19 cellular contexts compared by ENCODE assay signal in genomic region chr3:146080578-146080977, GRCh38.
A peak's percentile ranks its signal among the peaks of the same experiment; 100 is the strongest.
DNase-seq lines count a peak whose midpoint lies in the region; ATAC-seq and TF ChIP-seq lines count a peak whose summit lies in the region.
"Had no signal": no experiment of that assay in that cellular context is flagged by ENCODE, and none has a peak within 500 bp of the region (broad histone marks: within the 10 kb centered on the region; RNA-seq: fewer than 3 reads in every experiment).

No MANE protein-coding gene starts in this region.

- no peak for DNase-seq in cardiac muscle cell (ENCODE audit: low read depth in 1 of 2, low spot score in 1 of 2)
- DNase-seq in Right ventricle myocardium inferior (ENCODE audit: missing footprints), result no peak
- DNase-seq in HFFc6, result no peak
- no peak for DNase-seq in chondrocyte (ENCODE audit: low spot score)
- peak; percentile 34 for DNase-seq in pons (ENCODE audit: low spot score)
- DNase-seq in T-helper 2 cell, result no peak
- no peak for DNase-seq in body of pancreas
- no peak for DNase-seq in MCF 10A (ENCODE audit: unreplicated experiment)
- DNase-seq: CD4-positive, CD25-positive, alpha-beta regulatory T cell; CD8-positive, alpha-beta memory T cell; COR-L47; DMS153; DMS79; GDM1; GM23248 had no signal

- peaks cover 62% of the 10 kb centered on the region for H3K36me3 ChIP-seq in cardiac muscle cell
- no peaks in the 10 kb centered on the region for H3K36me3 ChIP-seq in body of pancreas (replicated peaks in 1 of 2; ENCODE audit: insufficient read depth in 1 of 2, low read depth in 2 of 2)
- H3K36me3 ChIP-seq: BLaER1 treated with 17β-estradiol and CSF1 and Interleukin-3, amounts not matched to agents 10 nM and 100 nM; HAP-1 had no signal

- H3K4me1 ChIP-seq in cardiac muscle cell (ENCODE audit: low read depth) (no peaks in the 10 kb centered on the region), body of pancreas (no peaks in the 10 kb centered on the region)
- H3K4me1 ChIP-seq: BLaER1 treated with 17β-estradiol and CSF1 and Interleukin-3, amounts not matched to agents 10 nM and 100 nM had no signal

- ATAC-seq in Right ventricle myocardium inferior (no peak), body of pancreas (no peak)

- intact Hi-C loops in Right ventricle myocardium inferior (cut with DNase I) (no loop called here), body of pancreas (cut with DNase I) (no loop called here), MCF 10A (cut with micrococcal nuclease) (no loop called here)

- TF ChIP-seq POLR2A in body of pancreas (IDR thresholded peaks at IDR 0.05), result no peak

- H3K9me3 Mint-ChIP-seq in HFFc6 (no peaks in the 10 kb centered on the region), chondrocyte (ENCODE audit: low read depth) (peaks cover 6% of the 10 kb centered on the region), MCF 10A (ENCODE audit: unreplicated experiment) (no peaks in the 10 kb centered on the region)
- H3K9me3 Mint-ChIP-seq: CD8-positive, alpha-beta memory T cell; IgD-negative memory B cell had no signal

- H3K27me3 ChIP-seq in cardiac muscle cell (no peaks in the 10 kb centered on the region), body of pancreas (no peaks in the 10 kb centered on the region)
- H3K27me3 ChIP-seq: BLaER1 treated with 17β-estradiol and CSF1 and Interleukin-3, amounts not matched to agents 10 nM and 100 nM had no signal

- H3K27ac ChIP-seq in cardiac muscle cell (peak overlapping the region; percentile 41), body of pancreas (no peak overlapping the region)
- H3K27ac ChIP-seq: BLaER1 treated with 17β-estradiol and CSF1 and Interleukin-3, amounts not matched to agents 10 nM and 100 nM; GM23248 had no signal

- H3K27me3 Mint-ChIP-seq in HFFc6 (ENCODE audit: insufficient read depth) (peaks cover 3% of the 10 kb centered on the region), chondrocyte (ENCODE audit: low read depth) (no peaks in the 10 kb centered on the region), MCF 10A (ENCODE audit: insufficient read depth, unreplicated experiment) (no peaks in the 10 kb centered on the region)
- H3K27me3 Mint-ChIP-seq: B cell; CD4-positive, CD25-positive, alpha-beta regulatory T cell; CD8-positive, alpha-beta memory T cell; IgD-negative memory B cell had no signal

- no peak overlapping the region for H3K4me3 Mint-ChIP-seq in HFFc6
- no peak overlapping the region for H3K4me3 Mint-ChIP-seq in chondrocyte (ENCODE audit: unreplicated experiment)
- no peak overlapping the region for H3K4me3 Mint-ChIP-seq in MCF 10A (ENCODE audit: unreplicated experiment)
- H3K4me3 Mint-ChIP-seq: B cell; CD4-positive, CD25-positive, alpha-beta regulatory T cell; CD8-positive, alpha-beta memory T cell; IgD-negative memory B cell had no signal

- WGBS in body of pancreas, 2 donors, result 66 to 75% methylated on average over 2 of the region's 2 CpGs

- POLR2A ChIA-PET in MCF 10A (lab: Yijun Ruan, JAX), result no interaction called here

- H3K27ac Mint-ChIP-seq in HFFc6, result peak overlapping the region; percentile 14
- peak overlapping the region; percentile 46 for H3K27ac Mint-ChIP-seq in chondrocyte (ENCODE audit: unreplicated experiment)
- no peak overlapping the region for H3K27ac Mint-ChIP-seq in MCF 10A (ENCODE audit: low read depth, unreplicated experiment)
- H3K27ac Mint-ChIP-seq: B cell; CD4-positive, CD25-positive, alpha-beta regulatory T cell; CD8-positive, alpha-beta memory T cell; IgD-negative memory B cell had no signal

- CTCF ChIA-PET in MCF 10A (lab: Yijun Ruan, JAX), result interaction anchor here (0.8 to 6.3 kb wide), 4 partner anchors 14 to 250 kb away, joined by 3 to 33 read pairs (median 3); no protein-coding TSS in a partner anchor

- no peak overlapping the region for H3K4me3 ChIP-seq in cardiac muscle cell
- H3K4me3 ChIP-seq in body of pancreas, result no peak overlapping the region
- H3K4me3 ChIP-seq: BLaER1 treated with 17β-estradiol and CSF1 and Interleukin-3, amounts not matched to agents 10 nM and 100 nM; GM23248; HAP-1 had no signal

- TF ChIP-seq CTCF in cardiac muscle cell (IDR thresholded peaks at IDR 0.05; ENCODE audit: low read depth, low read length), result no peak
- TF ChIP-seq CTCF in HFFc6 (IDR thresholded peaks at IDR 0.05), result no peak
- no peak for TF ChIP-seq CTCF in chondrocyte (IDR thresholded peaks at IDR 0.05)
- no peak for TF ChIP-seq CTCF in body of pancreas (IDR thresholded peaks at IDR 0.05)
- TF ChIP-seq CTCF in MCF 10A (IDR thresholded peaks at IDR 0.05; ENCODE audit: unreplicated experiment), result no peak

- H3K4me1 Mint-ChIP-seq in HFFc6 (ENCODE audit: low read depth), result peaks cover 15% of the 10 kb centered on the region
- H3K4me1 Mint-ChIP-seq in chondrocyte (ENCODE audit: low read depth), result peaks cover 39% of the 10 kb centered on the region
- no peaks in the 10 kb centered on the region for H3K4me1 Mint-ChIP-seq in MCF 10A (ENCODE audit: insufficient read depth, unreplicated experiment)
- H3K4me1 Mint-ChIP-seq: B cell; CD4-positive, CD25-positive, alpha-beta regulatory T cell; CD8-positive, alpha-beta memory T cell; IgD-negative memory B cell had no signal

- no peaks in the 10 kb centered on the region for H3K9me3 ChIP-seq in cardiac muscle cell (ENCODE audit: low read depth)
- H3K9me3 ChIP-seq in body of pancreas, result no peaks in the 10 kb centered on the region
- H3K9me3 ChIP-seq: BLaER1 treated with 17β-estradiol and CSF1 and Interleukin-3, amounts not matched to agents 10 nM and 100 nM; HAP-1 had no signal

- BruUV-seq in MCF 10A (replicated peaks; lab: Mats Ljungman, UMichigan), result no TSS peak

- H3K36me3 Mint-ChIP-seq in HFFc6 (ENCODE audit: low read depth) (peaks cover 27% of the 10 kb centered on the region), chondrocyte (ENCODE audit: low read depth) (peaks cover 20% of the 10 kb centered on the region), MCF 10A (ENCODE audit: insufficient read depth, unreplicated experiment) (peaks cover 50% of the 10 kb centered on the region)
- H3K36me3 Mint-ChIP-seq: CD4-positive, CD25-positive, alpha-beta regulatory T cell; CD8-positive, alpha-beta memory T cell; IgD-negative memory B cell had no signal
